In genomic region chr16:61829631-61830030, GRCh38 we compare ENCODE assay signal across 15 cellular contexts.
"Had no signal": no experiment of that assay in that cellular context is flagged by ENCODE, and none has a peak within 500 bp of the region (broad histone marks: within the 10 kb centered on the region; RNA-seq: fewer than 3 reads in every experiment).

No MANE protein-coding gene starts in this region.

- H3K36me3 ChIP-seq: cardiac muscle cell, esophagus squamous epithelium, left ventricle myocardium inferior, right atrium auricular region, thyroid gland, vagina had no signal

- H3K9me3 ChIP-seq: esophagus squamous epithelium, right atrium auricular region, thyroid gland, vagina had no signal

- H3K36me3 Mint-ChIP-seq: activated CD8-positive, alpha-beta memory T cell treated with anti-CD3 and anti-CD28 coated beads, Interleukin-2, amount 10 ng/mL, durations not matched to agents 7 days and 5 days; activated naive CD4-positive, alpha-beta T cell treated with anti-CD3 and anti-CD28 coated beads, Interleukin-2, amount 50 U/mL, for 72 hours had no signal

- H3K27ac ChIP-seq: cardiac muscle cell, esophagus squamous epithelium, left ventricle myocardium inferior, parathyroid adenoma, right atrium auricular region, thyroid gland, vagina had no signal

- H3K9ac ChIP-seq: parathyroid adenoma had no signal

- H3K27me3 ChIP-seq: cardiac muscle cell, esophagus squamous epithelium, right atrium auricular region, thyroid gland, vagina had no signal

- H3K4me3 ChIP-seq: cardiac muscle cell, esophagus squamous epithelium, left ventricle myocardium inferior, right atrium auricular region, smooth muscle cell, thyroid gland, vagina had no signal

- H3K4me1 Mint-ChIP-seq: activated CD8-positive, alpha-beta memory T cell treated with anti-CD3 and anti-CD28 coated beads, Interleukin-2, amount 10 ng/mL, durations not matched to agents 7 days and 5 days had no signal

- H3K4me3 Mint-ChIP-seq: activated CD8-positive, alpha-beta memory T cell treated with anti-CD3 and anti-CD28 coated beads, Interleukin-2, amount 10 ng/mL, durations not matched to agents 7 days and 5 days; activated T-cell treated with anti-CD3 and anti-CD28 coated beads, Interleukin-2, amount 50 U/mL, for 4 hours had no signal

- H3K27ac Mint-ChIP-seq: activated CD8-positive, alpha-beta memory T cell treated with anti-CD3 and anti-CD28 coated beads, Interleukin-2, amount 10 ng/mL, durations not matched to agents 7 days and 5 days; activated naive CD4-positive, alpha-beta T cell treated with anti-CD3 and anti-CD28 coated beads, Interleukin-2, amount 50 U/mL, for 72 hours had no signal

- H2AFZ ChIP-seq: parathyroid adenoma had no signal

- H3K4me1 ChIP-seq: esophagus squamous epithelium, left ventricle myocardium inferior, parathyroid adenoma, right atrium auricular region, thyroid gland, vagina had no signal

- DNase-seq: activated CD4-positive, alpha-beta T cell treated with anti-CD3 and anti-CD28 coated beads, Interleukin-2, amount 50 U/mL, for 4 hours; activated CD8-positive, alpha-beta memory T cell treated with anti-CD3 and anti-CD28 coated beads, Interleukin-2, amount 10 ng/mL, durations not matched to agents 7 days and 5 days; activated effector memory CD4-positive, alpha-beta T cell treated with anti-CD3 and anti-CD28 coated beads, Interleukin-2, amount 50 U/mL, for 16 hours; activated T-cell treated with anti-CD3 and anti-CD28 coated beads, Interleukin-2, amount 50 U/mL, for 4 hours; amygdala; esophagus squamous epithelium; left ventricle myocardium inferior; thyroid gland had no signal

- ATAC-seq: activated CD4-positive, CD25-positive, alpha-beta regulatory T cell treated with anti-CD3 and anti-CD28 coated beads, Interleukin-2, amount 50 U/mL, for 24 hours; activated CD8-positive, alpha-beta memory T cell treated with anti-CD3 and anti-CD28 coated beads, Interleukin-2, amount 10 ng/mL, durations not matched to agents 7 days and 5 days; activated naive CD4-positive, alpha-beta T cell treated with anti-CD3 and anti-CD28 coated beads, Interleukin-2, amount 50 U/mL, for 72 hours; activated T-cell treated with anti-CD3 and anti-CD28 coated beads, Interleukin-2, amount 50 U/mL, for 4 hours had no signal

- H3K4me2 ChIP-seq: smooth muscle cell had no signal

- H3K27me3 Mint-ChIP-seq: activated CD8-positive, alpha-beta memory T cell treated with anti-CD3 and anti-CD28 coated beads, Interleukin-2, amount 10 ng/mL, durations not matched to agents 7 days and 5 days had no signal
